ENCODE assay signal across 25 cellular contexts in the genomic region with DNA sequence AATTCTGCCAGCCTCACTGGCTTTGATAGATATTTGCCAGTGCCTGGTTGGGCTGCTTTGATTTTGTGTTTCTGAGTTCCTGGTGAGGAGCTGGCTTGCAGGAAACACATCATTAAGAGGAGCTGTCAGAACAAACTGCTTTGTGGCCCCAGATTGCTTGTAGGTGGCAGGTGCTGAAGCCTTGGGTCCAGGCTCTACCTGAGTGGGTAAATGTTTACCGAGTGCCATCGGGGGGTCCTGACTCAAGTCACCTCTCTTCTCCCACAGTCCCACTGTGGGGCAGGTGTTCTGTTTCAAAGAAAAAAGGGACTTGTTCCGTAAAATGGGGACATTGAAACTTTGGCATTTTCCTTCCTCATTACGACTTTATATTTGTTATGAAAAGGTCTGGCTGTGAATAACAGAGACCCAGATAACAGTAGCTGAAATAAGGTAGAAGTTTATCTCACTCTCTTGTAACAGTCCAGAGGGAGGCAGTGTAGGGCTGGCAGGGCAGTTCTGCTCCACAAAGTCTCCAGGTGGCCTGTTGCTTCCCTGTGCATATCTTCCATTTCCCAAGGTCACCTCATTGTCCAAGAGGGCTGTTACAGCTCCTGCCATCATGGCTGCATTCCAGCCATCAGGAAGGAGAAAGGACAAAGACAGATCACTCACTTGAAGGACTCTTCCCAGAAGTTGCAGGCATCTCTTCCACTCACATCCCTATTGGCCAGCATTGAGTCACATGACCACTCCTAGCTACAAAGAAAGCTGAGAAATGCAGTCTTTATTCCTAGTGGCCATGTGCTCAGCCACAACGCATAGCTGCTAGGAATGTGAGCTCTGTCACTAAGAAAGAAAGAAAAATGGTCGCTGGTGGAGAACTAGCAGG.
DNase-seq lines count a peak whose midpoint lies in the region; ATAC-seq, FAIRE-seq and TF ChIP-seq lines count a peak whose summit lies in the region.
"Had no signal": no experiment of that assay in that cellular context is flagged by ENCODE, and none has a peak within 500 bp of the region (broad histone marks: within the 10 kb centered on the region; RNA-seq: fewer than 3 reads in every experiment).

No MANE protein-coding gene starts in this region.

- H3K4me3 ChIP-seq in IMR-90 (ENCODE audit: insufficient read depth, low read depth, low read length) (no peak overlapping the region), K562 (no peak overlapping the region), neural progenitor cell (no peak overlapping the region)
- H3K4me3 ChIP-seq: BLaER1, heart right ventricle, stomach, tibial nerve had no signal

- H3K27me3 ChIP-seq in IMR-90 (ENCODE audit: control insufficient read depth, insufficient read depth, low read length) (peaks cover 30% of the 10 kb centered on the region), K562 (ENCODE audit: control insufficient read depth in 2 of 2, insufficient read depth in 2 of 2, low read length in 2 of 2) (peaks cover 0 to 14% of the 10 kb centered on the region in 2 experiments; a peak in 1 of 5 replicates), neural progenitor cell (no peaks in the 10 kb centered on the region)
- H3K27me3 ChIP-seq: BLaER1, tibial nerve had no signal

- H2BK120ac ChIP-seq in IMR-90 (ENCODE audit: low read depth, low read length) = no peak overlapping the region

- no peak overlapping the region for H3K27ac ChIP-seq in IMR-90 (ENCODE audit: insufficient read depth, low read length)
- no peak overlapping the region for H3K27ac ChIP-seq in K562 (ENCODE audit: extremely low read depth, low read depth, low read length)
- no peak overlapping the region for H3K27ac ChIP-seq in neural progenitor cell
- H3K27ac ChIP-seq: BLaER1, heart right ventricle, RWPE1, stomach, tibial nerve had no signal

- H3K9me1 ChIP-seq in IMR-90 (ENCODE audit: insufficient read depth, low read length) = no peaks in the 10 kb centered on the region
- H3K9me1 ChIP-seq in K562 (ENCODE audit: control insufficient read depth, insufficient read depth, low read length) = no peaks in the 10 kb centered on the region

- in situ Hi-C loops in IMR-90 (cut with MboI; ENCODE audit: low sequenced_read_pairs) (no loop called here), K562 (cut with MboI) (no loop called here)

- POLR2A ChIA-PET in IMR-90 (lab: Charles Lee; ENCODE audit: unreplicated experiment) (no interaction called here), K562 (lab: Yijun Ruan, JAX) (interaction anchor here (1.2 kb wide), 1 partner anchor 9 kb away, joined by 3 read pairs; no protein-coding TSS in a partner anchor)

- no peaks in the 10 kb centered on the region for H3K9me3 Mint-ChIP-seq in activated CD8-positive, alpha-beta memory T cell treated with anti-CD3 and anti-CD28 coated beads, Interleukin-2, amount 10 ng/mL, durations not matched to agents 7 days and 5 days (ENCODE audit: low read depth)
- H3K9me3 Mint-ChIP-seq in neural progenitor cell (no peaks in the 10 kb centered on the region), natural killer cell (no peaks in the 10 kb centered on the region)
- H3K9me3 Mint-ChIP-seq in activated CD4-positive, alpha-beta T cell treated with anti-CD3 and anti-CD28 coated beads, Interleukin-2, amount 10 ng/mL, durations not matched to agents 24 days and 14 days = no peaks in the 10 kb centered on the region
- H3K9me3 Mint-ChIP-seq: activated CD8-positive, alpha-beta T cell treated with anti-CD3 and anti-CD28 coated beads for 36 hours; activated naive CD4-positive, alpha-beta T cell treated with anti-CD3 and anti-CD28 coated beads for 36 hours; activated T-cell treated with anti-CD3 and anti-CD28 coated beads, Interleukin-2, amount 50 U/mL, for 4 hours; dendritic cell treated with granulocyte-macrophage colony-stimulating factor and Interleukin-4, amounts not matched to agents 40 ng/mL and 50 ng/mL, for 4 days had no signal

- H2BK5ac ChIP-seq in IMR-90 (ENCODE audit: low read depth, low read length, poor library complexity, severe bottlenecking) = no peak overlapping the region

- H3K9ac ChIP-seq in IMR-90 (ENCODE audit: low read depth, low read length) = no peak overlapping the region
- H3K9ac ChIP-seq in K562 (ENCODE audit: insufficient read depth in 1 of 2, low read depth in 2 of 2, low read length in 2 of 2) = no peak overlapping the region
- no peak overlapping the region for H3K9ac ChIP-seq in neural progenitor cell
- H3K9ac ChIP-seq: BLaER1 had no signal

- TF ChIP-seq EP300 in K562 (IDR thresholded peaks at IDR 0.05; ENCODE audit: low read length) = no peak

- peaks cover 2% of the 10 kb centered on the region for H3K4me1 Mint-ChIP-seq in activated CD8-positive, alpha-beta memory T cell treated with anti-CD3 and anti-CD28 coated beads, Interleukin-2, amount 10 ng/mL, durations not matched to agents 7 days and 5 days
- H3K4me1 Mint-ChIP-seq in neural progenitor cell (peaks cover 6% of the 10 kb centered on the region), natural killer cell (no peaks in the 10 kb centered on the region)
- peaks cover 2% of the 10 kb centered on the region for H3K4me1 Mint-ChIP-seq in activated CD4-positive, alpha-beta T cell treated with anti-CD3 and anti-CD28 coated beads, Interleukin-2, amount 10 ng/mL, durations not matched to agents 24 days and 14 days

- no peak for FAIRE-seq in K562 (lab: Jason Lieb, UNC)

- H4K91ac ChIP-seq in IMR-90 (ENCODE audit: insufficient read depth, low read depth, low read length) = no peak overlapping the region

- H3K9me3 ChIP-seq in IMR-90 (ENCODE audit: control insufficient read depth, insufficient read depth, low read length) = peaks cover 3% of the 10 kb centered on the region
- no peaks in the 10 kb centered on the region for H3K9me3 ChIP-seq in K562 (replicated peaks; ENCODE audit: control insufficient read depth, insufficient read depth, low read depth, low read length)
- no peaks in the 10 kb centered on the region for H3K9me3 ChIP-seq in neural progenitor cell (ENCODE audit: low read depth)
- H3K9me3 ChIP-seq: Caco-2 had no signal

- H3F3A ChIP-seq in neural progenitor cell (ENCODE audit: low read depth) = no peaks in the 10 kb centered on the region

- no peak overlapping the region for H3K4ac ChIP-seq in IMR-90 (ENCODE audit: low read depth, low read length)

- TF ChIP-seq CTCF in IMR-90 (conservative IDR thresholded peaks at IDR 0.05; ENCODE audit: low read depth, low read length) (no peak), K562 (IDR thresholded peaks at IDR 0.05 in 2 of 3, conservative IDR thresholded peaks at IDR 0.05 in 1 of 3; ENCODE audit: insufficient read depth in 2 of 3, low read depth in 1 of 3, low read length in 3 of 3) (peak in 1 of 3 experiments; percentile 19; a peak in 1 of 6 replicates), neural progenitor cell (IDR thresholded peaks at IDR 0.05) (no peak), natural killer cell (IDR thresholded peaks at IDR 0.05) (no peak)

- H4K5ac ChIP-seq in IMR-90 (ENCODE audit: low read depth, low read length) = no peak overlapping the region

- H3K36me3 Mint-ChIP-seq in activated CD8-positive, alpha-beta memory T cell treated with anti-CD3 and anti-CD28 coated beads, Interleukin-2, amount 10 ng/mL, durations not matched to agents 7 days and 5 days = no peaks in the 10 kb centered on the region
- H3K36me3 Mint-ChIP-seq in neural progenitor cell = no peaks in the 10 kb centered on the region
- no peaks in the 10 kb centered on the region for H3K36me3 Mint-ChIP-seq in natural killer cell
- no peaks in the 10 kb centered on the region for H3K36me3 Mint-ChIP-seq in activated CD4-positive, alpha-beta T cell treated with anti-CD3 and anti-CD28 coated beads, Interleukin-2, amount 10 ng/mL, durations not matched to agents 24 days and 14 days (ENCODE audit: low read depth)

- no peak overlapping the region for H2BK20ac ChIP-seq in IMR-90 (ENCODE audit: low read depth, low read length)

- H4K20me1 ChIP-seq in IMR-90 (ENCODE audit: insufficient read depth, low read length) = no peaks in the 10 kb centered on the region
- no peaks in the 10 kb centered on the region for H4K20me1 ChIP-seq in K562 (replicated peaks; ENCODE audit: control insufficient read depth, insufficient read depth, low read length)
- no peaks in the 10 kb centered on the region for H4K20me1 ChIP-seq in neural progenitor cell (ENCODE audit: low read depth)
- H4K20me1 ChIP-seq: BLaER1 had no signal

- dilution Hi-C loops in IMR-90 (cut with HindIII; ENCODE audit: low sequenced_read_pairs, unreplicated experiment) = no loop called here

- H3K79me1 ChIP-seq in IMR-90 (ENCODE audit: low read depth in 1 of 2, low read length in 2 of 2) = no peaks in the 10 kb centered on the region

- no peak overlapping the region for H3K14ac ChIP-seq in IMR-90 (replicated peaks; ENCODE audit: low read depth, low read length)

- TF ChIP-seq RAD21 in IMR-90 (IDR thresholded peaks at IDR 0.05; ENCODE audit: low read length) = no peak
- TF ChIP-seq RAD21 in K562 (CRISPR knock-in tag; conservative IDR thresholded peaks at IDR 0.05 in 1 of 2, IDR thresholded peaks at IDR 0.05 in 1 of 2) = no peak

- H2BK15ac ChIP-seq in IMR-90 (ENCODE audit: low read depth, low read length) = no peak overlapping the region

- H3K4me3 Mint-ChIP-seq in activated CD8-positive, alpha-beta memory T cell treated with anti-CD3 and anti-CD28 coated beads, Interleukin-2, amount 10 ng/mL, durations not matched to agents 7 days and 5 days = no peak overlapping the region
- H3K4me3 Mint-ChIP-seq in neural progenitor cell = peak overlapping the region; percentile 21
- H3K4me3 Mint-ChIP-seq in natural killer cell = no peak overlapping the region
- no peak overlapping the region for H3K4me3 Mint-ChIP-seq in activated CD4-positive, alpha-beta T cell treated with anti-CD3 and anti-CD28 coated beads, Interleukin-2, amount 10 ng/mL, durations not matched to agents 24 days and 14 days
- H3K4me3 Mint-ChIP-seq: activated CD8-positive, alpha-beta T cell treated with anti-CD3 and anti-CD28 coated beads for 36 hours; activated naive CD4-positive, alpha-beta T cell treated with anti-CD3 and anti-CD28 coated beads for 36 hours; activated T-cell treated with anti-CD3 and anti-CD28 coated beads, Interleukin-2, amount 50 U/mL, for 4 hours; dendritic cell treated with granulocyte-macrophage colony-stimulating factor and Interleukin-4, amounts not matched to agents 40 ng/mL and 50 ng/mL, for 4 days had no signal

- BruUV-seq in IMR-90 (replicated peaks; lab: Mats Ljungman, UMichigan) = no TSS peak
- no TSS peak for BruUV-seq in K562 (replicated peaks; lab: Mats Ljungman, UMichigan)

- H3K4me2 ChIP-seq in IMR-90 (ENCODE audit: low read depth, low read length) (no peak overlapping the region), K562 (ENCODE audit: insufficient read depth, low read length) (no peak overlapping the region), neural progenitor cell (no peak overlapping the region)
- H3K4me2 ChIP-seq: BLaER1 had no signal

- no peak overlapping the region for H3K56ac ChIP-seq in IMR-90 (ENCODE audit: extremely low read depth, insufficient read depth, low read length)

- H3K18ac ChIP-seq in IMR-90 (ENCODE audit: low read depth, low read length) = no peak overlapping the region

- H3K27ac Mint-ChIP-seq in activated CD8-positive, alpha-beta memory T cell treated with anti-CD3 and anti-CD28 coated beads, Interleukin-2, amount 10 ng/mL, durations not matched to agents 7 days and 5 days = no peak overlapping the region
- H3K27ac Mint-ChIP-seq in neural progenitor cell (no peak overlapping the region), natural killer cell (no peak overlapping the region)
- no peak overlapping the region for H3K27ac Mint-ChIP-seq in activated CD4-positive, alpha-beta T cell treated with anti-CD3 and anti-CD28 coated beads, Interleukin-2, amount 10 ng/mL, durations not matched to agents 24 days and 14 days
- H3K27ac Mint-ChIP-seq: activated CD8-positive, alpha-beta T cell treated with anti-CD3 and anti-CD28 coated beads for 36 hours; activated naive CD4-positive, alpha-beta T cell treated with anti-CD3 and anti-CD28 coated beads for 36 hours; dendritic cell treated with granulocyte-macrophage colony-stimulating factor and Interleukin-4, amounts not matched to agents 40 ng/mL and 50 ng/mL, for 4 days had no signal

- H2AK5ac ChIP-seq in IMR-90 (ENCODE audit: low read depth, low read length) = no peak overlapping the region

- H4K8ac ChIP-seq in IMR-90 (ENCODE audit: low read depth in 2 of 2, low read length in 2 of 2) = no peak overlapping the region

- H2AFZ ChIP-seq in IMR-90 (replicated peaks; ENCODE audit: low read length, poor library complexity) = no peak overlapping the region
- H2AFZ ChIP-seq in K562 (ENCODE audit: low read depth, low read length) = no peak overlapping the region
- H2AFZ ChIP-seq in neural progenitor cell (replicated peaks) = no peak overlapping the region

- no peaks in the 10 kb centered on the region for H3K79me2 ChIP-seq in K562 (ENCODE audit: control insufficient read depth, insufficient read depth, low read length)
- no peaks in the 10 kb centered on the region for H3K79me2 ChIP-seq in neural progenitor cell (ENCODE audit: low read depth)

- no peaks in the 10 kb centered on the region for H3K36me3 ChIP-seq in IMR-90 (ENCODE audit: control insufficient read depth, insufficient read depth, low read length)
- H3K36me3 ChIP-seq in K562 (ENCODE audit: control insufficient read depth, insufficient read depth, low read length) = no peaks in the 10 kb centered on the region
- no peaks in the 10 kb centered on the region for H3K36me3 ChIP-seq in neural progenitor cell
- H3K36me3 ChIP-seq: BLaER1, heart right ventricle, stomach, tibial nerve had no signal

- no peaks in the 10 kb centered on the region for H3K4me1 ChIP-seq in IMR-90 (ENCODE audit: control insufficient read depth, insufficient read depth, low read length)
- no peaks in the 10 kb centered on the region; a peak in 1 of 5 replicates for H3K4me1 ChIP-seq in K562 (replicated peaks in 1 of 2; ENCODE audit: control insufficient read depth in 2 of 2, insufficient read depth in 2 of 2, low read length in 2 of 2)
- H3K4me1 ChIP-seq in neural progenitor cell = no peaks in the 10 kb centered on the region
- H3K4me1 ChIP-seq: Caco-2, heart right ventricle, stomach, tibial nerve had no signal

- 80% methylated on average over 1 of the region's 6 CpGs; no CpG with 5 or more reads in 1 of the 2 experiments for WGBS in IMR-90 (ENCODE audit: extremely low coverage in 2 of 2, insufficient read length in 1 of 2), 2 experiments
- 4% methylated on average over 6 of the region's 6 CpGs for WGBS in K562 (ENCODE audit: insufficient coverage, low coverage, missing lambda C conversion rate)

- no peak overlapping the region for H2AK9ac ChIP-seq in IMR-90 (replicated peaks; ENCODE audit: low read depth, low read length, poor library complexity)

- H3K23ac ChIP-seq in IMR-90 (ENCODE audit: low read depth, low read length) = no peak overlapping the region

- TF ChIP-seq POLR2A in IMR-90 (IDR thresholded peaks at IDR 0.05; ENCODE audit: low read depth, low read length) (no peak), K562 (conservative IDR thresholded peaks at IDR 0.05) (no peak)

- peaks cover 45% of the 10 kb centered on the region for H3K27me3 Mint-ChIP-seq in activated CD8-positive, alpha-beta memory T cell treated with anti-CD3 and anti-CD28 coated beads, Interleukin-2, amount 10 ng/mL, durations not matched to agents 7 days and 5 days
- H3K27me3 Mint-ChIP-seq in neural progenitor cell (ENCODE audit: insufficient read depth, low read depth) (peaks cover 7% of the 10 kb centered on the region), natural killer cell (ENCODE audit: low read depth in 2 of 2) (peaks cover 24 to 25% of the 10 kb centered on the region in 2 donors)
- H3K27me3 Mint-ChIP-seq in activated CD4-positive, alpha-beta T cell treated with anti-CD3 and anti-CD28 coated beads, Interleukin-2, amount 10 ng/mL, durations not matched to agents 24 days and 14 days = peaks cover 10% of the 10 kb centered on the region

- no peak for ATAC-seq in activated CD8-positive, alpha-beta memory T cell treated with anti-CD3 and anti-CD28 coated beads, Interleukin-2, amount 10 ng/mL, durations not matched to agents 7 days and 5 days
- ATAC-seq in IMR-90 (ENCODE audit: low read depth) = no peak
- peak; percentile 42; the same call in 1 of the 3 replicates for ATAC-seq in K562
- ATAC-seq in natural killer cell = no peak
- ATAC-seq: activated CD8-positive, alpha-beta T cell treated with anti-CD3 and anti-CD28 coated beads for 36 hours; activated T-cell treated with anti-CD3 and anti-CD28 coated beads, Interleukin-2, amount 50 U/mL, for 4 hours; heart right ventricle; sciatic nerve had no signal

- DNase-seq in activated CD8-positive, alpha-beta memory T cell treated with anti-CD3 and anti-CD28 coated beads, Interleukin-2, amount 50 U/mL, for 48 hours = peak; percentile 4
- no peak for DNase-seq in activated CD8-positive, alpha-beta memory T cell treated with anti-CD3 and anti-CD28 coated beads, Interleukin-2, amount 10 ng/mL, durations not matched to agents 7 days and 5 days
- no peak for DNase-seq in IMR-90
- DNase-seq in K562 (ENCODE audit: extremely low read depth in 1 of 4, low spot score in 3 of 4) = peak in 1 of 4 experiments; percentile 19
- DNase-seq in neural progenitor cell (ENCODE audit: low spot score) = no peak
- DNase-seq in activated CD4-positive, alpha-beta T cell treated with anti-CD3 and anti-CD28 coated beads, Interleukin-2, amount 50 U/mL, for 1 hour = no peak
- DNase-seq in natural killer cell = no peak
- DNase-seq in activated CD4-positive, alpha-beta T cell treated with anti-CD3 and anti-CD28 coated beads, Interleukin-2, amount 10 ng/mL, durations not matched to agents 24 days and 14 days = no peak
- DNase-seq: activated CD4-positive, CD25-positive, alpha-beta regulatory T cell; activated CD8-positive, alpha-beta T cell treated with anti-CD3 and anti-CD28 coated beads for 36 hours; activated naive CD4-positive, alpha-beta T cell treated with anti-CD3 and anti-CD28 coated beads for 36 hours; activated T-cell treated with anti-CD3 and anti-CD28 coated beads, Interleukin-2, amount 50 U/mL, for 4 hours; DND-41; GOT3; heart right ventricle; NCI-H1092; NCI-H510A; stomach; SW 1271 had no signal

- CTCF ChIA-PET in activated CD8-positive, alpha-beta memory T cell treated with anti-CD3 and anti-CD28 coated beads, Interleukin-2, amount 10 ng/mL, durations not matched to agents 7 days and 5 days (lab: Charles Lee) = no interaction called here
- CTCF ChIA-PET in IMR-90 (lab: Yijun Ruan, JAX) (no interaction called here), K562 (lab: Yijun Ruan, JAX; ENCODE audit: low intra/inter-chr PET ratio) (no interaction called here)

- intact Hi-C loops in IMR-90 (cut with micrococcal nuclease) = no loop called here
- intact Hi-C loops in K562 (cut with micrococcal nuclease) = no loop called here
- intact Hi-C loops in natural killer cell (cut with micrococcal nuclease) = no loop called here
- intact Hi-C loops in activated CD4-positive, alpha-beta T cell treated with anti-CD3 and anti-CD28 coated beads, Interleukin-2, amount 10 ng/mL, durations not matched to agents 24 days and 14 days (cut with micrococcal nuclease) = no loop called here
